2 cellular contexts compared by ENCODE assay signal in the genomic region with DNA sequence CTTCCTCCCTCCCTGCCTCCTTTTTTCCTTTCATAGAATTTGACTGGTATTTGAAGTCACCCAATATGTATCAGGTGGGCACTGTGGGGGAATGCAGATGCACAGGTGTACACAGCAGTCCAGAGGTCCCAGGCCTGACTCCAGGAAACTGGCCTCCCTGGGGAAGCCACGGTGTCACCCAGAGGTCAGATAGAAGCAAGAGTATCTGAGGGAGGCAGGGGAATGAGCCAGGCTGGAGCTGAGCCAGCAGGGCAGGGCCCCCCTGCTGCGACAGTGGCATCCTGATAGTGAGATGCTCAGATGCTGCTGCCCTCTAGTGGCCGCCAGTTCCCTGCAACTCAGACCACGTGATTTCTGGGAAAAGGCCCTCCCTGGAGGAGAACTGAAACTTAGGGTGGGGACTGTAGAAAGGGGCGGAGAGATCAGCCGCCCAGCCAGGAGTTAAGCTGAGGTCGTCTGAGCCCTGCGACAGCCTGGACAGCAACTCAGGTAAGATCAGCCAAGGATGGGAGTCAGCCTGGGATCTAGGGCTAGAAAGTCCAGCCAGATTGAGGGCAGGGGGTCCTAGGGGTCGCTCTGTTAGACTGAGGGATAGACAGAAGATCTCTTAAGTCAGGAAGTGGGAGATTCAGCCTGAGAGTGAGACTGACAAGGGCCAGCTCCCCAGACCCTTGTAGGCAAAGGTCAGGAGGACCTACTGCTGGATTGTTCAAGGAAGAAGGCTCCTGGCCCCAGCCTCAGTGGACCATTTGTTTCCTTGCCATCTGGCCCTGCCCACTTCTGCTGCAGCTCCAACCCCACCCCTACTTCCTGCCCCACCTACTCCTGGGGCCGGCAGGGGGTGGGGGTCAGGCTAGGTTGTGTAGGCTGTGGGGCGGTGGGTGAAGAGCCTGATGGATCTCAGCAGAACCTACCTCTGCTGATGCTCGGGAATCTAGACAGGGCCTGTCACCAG.
TF ChIP-seq lines count a peak whose summit lies in the region.

A gene with protein sequence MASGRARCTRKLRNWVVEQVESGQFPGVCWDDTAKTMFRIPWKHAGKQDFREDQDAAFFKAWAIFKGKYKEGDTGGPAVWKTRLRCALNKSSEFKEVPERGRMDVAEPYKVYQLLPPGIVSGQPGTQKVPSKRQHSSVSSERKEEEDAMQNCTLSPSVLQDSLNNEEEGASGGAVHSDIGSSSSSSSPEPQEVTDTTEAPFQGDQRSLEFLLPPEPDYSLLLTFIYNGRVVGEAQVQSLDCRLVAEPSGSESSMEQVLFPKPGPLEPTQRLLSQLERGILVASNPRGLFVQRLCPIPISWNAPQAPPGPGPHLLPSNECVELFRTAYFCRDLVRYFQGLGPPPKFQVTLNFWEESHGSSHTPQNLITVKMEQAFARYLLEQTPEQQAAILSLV (plus strand): TSS at position 416 of the 955 bp plus-strand sequence. CDS start 880 bp downstream, outside the sequence.

TF ChIP-seq in A549, 52 proteins besides CTCF, POLR2A, EP300 and RAD21 (continued from another document):
- TF ChIP-seq, protein P1, sequence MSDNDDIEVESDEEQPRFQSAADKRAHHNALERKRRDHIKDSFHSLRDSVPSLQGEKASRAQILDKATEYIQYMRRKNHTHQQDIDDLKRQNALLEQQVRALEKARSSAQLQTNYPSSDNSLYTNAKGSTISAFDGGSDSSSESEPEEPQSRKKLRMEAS (IDR thresholded peaks at IDR 0.05): peak; percentile 87
- TF ChIP-seq ESRRA (IDR thresholded peaks at IDR 0.05; ENCODE audit: borderline replicate concordance, low read length): no peak
- TF ChIP-seq GATA3 (IDR thresholded peaks at IDR 0.05; ENCODE audit: borderline replicate concordance): 0 out of 2 replicates have a peak, but pooled peaks have one; percentile 23
- TF ChIP-seq USF2 (IDR thresholded peaks at IDR 0.05): peak; percentile 92
- peak; percentile 19 for TF ChIP-seq MAFK (IDR thresholded peaks at IDR 0.05; ENCODE audit: partially characterized antibody)
- TF ChIP-seq CBX2 (IDR thresholded peaks at IDR 0.05; ENCODE audit: borderline replicate concordance, low read depth): no peak
- no peak for TF ChIP-seq HDAC2 (IDR thresholded peaks at IDR 0.05)
- TF ChIP-seq FOXS1 (CRISPR knock-in tag; IDR thresholded peaks at IDR 0.05): no peak
- TF ChIP-seq, protein P2, sequence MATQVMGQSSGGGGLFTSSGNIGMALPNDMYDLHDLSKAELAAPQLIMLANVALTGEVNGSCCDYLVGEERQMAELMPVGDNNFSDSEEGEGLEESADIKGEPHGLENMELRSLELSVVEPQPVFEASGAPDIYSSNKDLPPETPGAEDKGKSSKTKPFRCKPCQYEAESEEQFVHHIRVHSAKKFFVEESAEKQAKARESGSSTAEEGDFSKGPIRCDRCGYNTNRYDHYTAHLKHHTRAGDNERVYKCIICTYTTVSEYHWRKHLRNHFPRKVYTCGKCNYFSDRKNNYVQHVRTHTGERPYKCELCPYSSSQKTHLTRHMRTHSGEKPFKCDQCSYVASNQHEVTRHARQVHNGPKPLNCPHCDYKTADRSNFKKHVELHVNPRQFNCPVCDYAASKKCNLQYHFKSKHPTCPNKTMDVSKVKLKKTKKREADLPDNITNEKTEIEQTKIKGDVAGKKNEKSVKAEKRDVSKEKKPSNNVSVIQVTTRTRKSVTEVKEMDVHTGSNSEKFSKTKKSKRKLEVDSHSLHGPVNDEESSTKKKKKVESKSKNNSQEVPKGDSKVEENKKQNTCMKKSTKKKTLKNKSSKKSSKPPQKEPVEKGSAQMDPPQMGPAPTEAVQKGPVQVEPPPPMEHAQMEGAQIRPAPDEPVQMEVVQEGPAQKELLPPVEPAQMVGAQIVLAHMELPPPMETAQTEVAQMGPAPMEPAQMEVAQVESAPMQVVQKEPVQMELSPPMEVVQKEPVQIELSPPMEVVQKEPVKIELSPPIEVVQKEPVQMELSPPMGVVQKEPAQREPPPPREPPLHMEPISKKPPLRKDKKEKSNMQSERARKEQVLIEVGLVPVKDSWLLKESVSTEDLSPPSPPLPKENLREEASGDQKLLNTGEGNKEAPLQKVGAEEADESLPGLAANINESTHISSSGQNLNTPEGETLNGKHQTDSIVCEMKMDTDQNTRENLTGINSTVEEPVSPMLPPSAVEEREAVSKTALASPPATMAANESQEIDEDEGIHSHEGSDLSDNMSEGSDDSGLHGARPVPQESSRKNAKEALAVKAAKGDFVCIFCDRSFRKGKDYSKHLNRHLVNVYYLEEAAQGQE (IDR thresholded peaks at IDR 0.05): no peak
- TF ChIP-seq HEYL (CRISPR knock-in tag; IDR thresholded peaks at IDR 0.05): no peak
- no peak for TF ChIP-seq ZNF302 (CRISPR knock-in tag; IDR thresholded peaks at IDR 0.05)
- TF ChIP-seq HOXA7 (CRISPR knock-in tag; IDR thresholded peaks at IDR 0.05): 0 out of 2 replicates have a peak, but pooled peaks have one; percentile 70
- no peak for TF ChIP-seq RNF2 (IDR thresholded peaks at IDR 0.05; ENCODE audit: borderline replicate concordance, low read depth)
- no peak for TF ChIP-seq HOXB5 (CRISPR knock-in tag; IDR thresholded peaks at IDR 0.05)
- TF ChIP-seq JUN (IDR thresholded peaks at IDR 0.05): peak; percentile 62 to 79; a peak in 4 of 5 replicates
- no peak for TF ChIP-seq ZC3H11A (IDR thresholded peaks at IDR 0.05)
- TF ChIP-seq SMC3 (IDR thresholded peaks at IDR 0.05): peak; percentile 77
- TF ChIP-seq EHF (CRISPR knock-in tag; IDR thresholded peaks at IDR 0.05): no peak
- no peak for TF ChIP-seq CBX8 (IDR thresholded peaks at IDR 0.05)
- TF ChIP-seq RFX5 (IDR thresholded peaks at IDR 0.05): no peak
- TF ChIP-seq BCL3 (IDR thresholded peaks at IDR 0.05): 0 out of 3 replicates have a peak, but pooled peaks have one; percentile 40
- TF ChIP-seq, protein P3, sequence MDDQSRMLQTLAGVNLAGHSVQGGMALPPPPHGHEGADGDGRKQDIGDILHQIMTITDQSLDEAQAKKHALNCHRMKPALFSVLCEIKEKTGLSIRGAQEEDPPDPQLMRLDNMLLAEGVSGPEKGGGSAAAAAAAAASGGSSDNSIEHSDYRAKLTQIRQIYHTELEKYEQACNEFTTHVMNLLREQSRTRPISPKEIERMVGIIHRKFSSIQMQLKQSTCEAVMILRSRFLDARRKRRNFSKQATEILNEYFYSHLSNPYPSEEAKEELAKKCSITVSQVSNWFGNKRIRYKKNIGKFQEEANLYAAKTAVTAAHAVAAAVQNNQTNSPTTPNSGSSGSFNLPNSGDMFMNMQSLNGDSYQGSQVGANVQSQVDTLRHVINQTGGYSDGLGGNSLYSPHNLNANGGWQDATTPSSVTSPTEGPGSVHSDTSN (IDR thresholded peaks at IDR 0.05): peak; percentile 35; the same call in 1 of the 2 replicates
- no peak for TF ChIP-seq KDM5A (IDR thresholded peaks at IDR 0.05)
- TF ChIP-seq SREBF2 (IDR thresholded peaks at IDR 0.05): no peak
TF ChIP-seq in A549: peak in this region for 9.

TF ChIP-seq in K562, 482 proteins besides CTCF, POLR2A, EP300 and RAD21 (continued from another document and continues in another):
- TF ChIP-seq, protein P4, sequence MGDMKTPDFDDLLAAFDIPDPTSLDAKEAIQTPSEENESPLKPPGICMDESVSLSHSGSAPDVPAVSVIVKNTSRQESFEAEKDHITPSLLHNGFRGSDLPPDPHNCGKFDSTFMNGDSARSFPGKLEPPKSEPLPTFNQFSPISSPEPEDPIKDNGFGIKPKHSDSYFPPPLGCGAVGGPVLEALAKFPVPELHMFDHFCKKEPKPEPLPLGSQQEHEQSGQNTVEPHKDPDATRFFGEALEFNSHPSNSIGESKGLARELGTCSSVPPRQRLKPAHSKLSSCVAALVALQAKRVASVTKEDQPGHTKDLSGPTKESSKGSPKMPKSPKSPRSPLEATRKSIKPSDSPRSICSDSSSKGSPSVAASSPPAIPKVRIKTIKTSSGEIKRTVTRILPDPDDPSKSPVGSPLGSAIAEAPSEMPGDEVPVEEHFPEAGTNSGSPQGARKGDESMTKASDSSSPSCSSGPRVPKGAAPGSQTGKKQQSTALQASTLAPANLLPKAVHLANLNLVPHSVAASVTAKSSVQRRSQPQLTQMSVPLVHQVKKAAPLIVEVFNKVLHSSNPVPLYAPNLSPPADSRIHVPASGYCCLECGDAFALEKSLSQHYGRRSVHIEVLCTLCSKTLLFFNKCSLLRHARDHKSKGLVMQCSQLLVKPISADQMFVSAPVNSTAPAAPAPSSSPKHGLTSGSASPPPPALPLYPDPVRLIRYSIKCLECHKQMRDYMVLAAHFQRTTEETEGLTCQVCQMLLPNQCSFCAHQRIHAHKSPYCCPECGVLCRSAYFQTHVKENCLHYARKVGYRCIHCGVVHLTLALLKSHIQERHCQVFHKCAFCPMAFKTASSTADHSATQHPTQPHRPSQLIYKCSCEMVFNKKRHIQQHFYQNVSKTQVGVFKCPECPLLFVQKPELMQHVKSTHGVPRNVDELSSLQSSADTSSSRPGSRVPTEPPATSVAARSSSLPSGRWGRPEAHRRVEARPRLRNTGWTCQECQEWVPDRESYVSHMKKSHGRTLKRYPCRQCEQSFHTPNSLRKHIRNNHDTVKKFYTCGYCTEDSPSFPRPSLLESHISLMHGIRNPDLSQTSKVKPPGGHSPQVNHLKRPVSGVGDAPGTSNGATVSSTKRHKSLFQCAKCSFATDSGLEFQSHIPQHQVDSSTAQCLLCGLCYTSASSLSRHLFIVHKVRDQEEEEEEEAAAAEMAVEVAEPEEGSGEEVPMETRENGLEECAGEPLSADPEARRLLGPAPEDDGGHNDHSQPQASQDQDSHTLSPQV (IDR thresholded peaks at IDR 0.05): peak; percentile 59; the same call in 1 of the 2 replicates
- TF ChIP-seq HNRNPL (IDR thresholded peaks at IDR 0.05; ENCODE audit: low read depth, low read length) (0 out of 2 replicates have a peak, but pooled peaks have one; percentile 32), CREM (IDR thresholded peaks at IDR 0.05; ENCODE audit: low read depth) (peak; percentile 57; the same call in 1 of the 2 replicates), ZNF282 (CRISPR knock-in tag; IDR thresholded peaks at IDR 0.05) (no peak), ZNF583 (CRISPR knock-in tag; IDR thresholded peaks at IDR 0.05) (no peak), ZBTB17 (CRISPR knock-in tag; IDR thresholded peaks at IDR 0.05) (0 out of 2 replicates have a peak, but pooled peaks have one; percentile 17), POLR2B (IDR thresholded peaks at IDR 0.05; ENCODE audit: low read depth, partially characterized antibody) (peak; percentile 57), NRF1 (conservative IDR thresholded peaks at IDR 0.05 in 1 of 2, IDR thresholded peaks at IDR 0.05 in 1 of 2) (peak in 1 of 2 experiments; percentile 25; a peak in 1 of 4 replicates), EGR1 (conservative IDR thresholded peaks at IDR 0.05) (no peak), ZNF121 (CRISPR knock-in tag; conservative IDR thresholded peaks at IDR 0.05) (no peak), NEUROD1 (IDR thresholded peaks at IDR 0.05; ENCODE audit: borderline replicate concordance, low read depth, low read length, partially characterized antibody) (peak; percentile 58), HMGXB4 (CRISPR knock-in tag; IDR thresholded peaks at IDR 0.05) (no peak), FOXK2 (conservative IDR thresholded peaks at IDR 0.05 in 1 of 2, IDR thresholded peaks at IDR 0.05 in 1 of 2; ENCODE audit: low read depth in 2 of 2) (peak in 1 of 2 experiments; percentile 38; a peak in 1 of 4 replicates), MAFK (IDR thresholded peaks at IDR 0.05; ENCODE audit: low read length) (0 out of 2 replicates have a peak, but pooled peaks have one; percentile 2), CC2D1A (IDR thresholded peaks at IDR 0.05) (0 out of 2 replicates have a peak, but pooled peaks have one; percentile 35), SRF (CRISPR knock-in tag; IDR thresholded peaks at IDR 0.05) (peak in 1 of 2 experiments; percentile 90; a peak in 1 of 4 replicates), KAT7 (CRISPR knock-in tag; IDR thresholded peaks at IDR 0.05; ENCODE audit: borderline replicate concordance) (peak; percentile 72; the same call in 1 of the 2 replicates), SMC3 (conservative IDR thresholded peaks at IDR 0.05; ENCODE audit: insufficient read depth, low read depth, low read length) (peak; percentile 74), CHD4 (IDR thresholded peaks at IDR 0.05; ENCODE audit: insufficient read depth, insufficient replicate concordance, low read depth, low read length, poor library complexity, severe bottlenecking) (no peak), JUND (IDR thresholded peaks at IDR 0.05; ENCODE audit: borderline replicate concordance, low read depth, low read length) (peak; percentile 52; the same call in 1 of the 2 replicates), JUND (tag; IDR thresholded peaks at IDR 0.05; ENCODE audit: borderline replicate concordance, low read depth, low read length) (no peak; the same call in 2 of the 3 replicates), ARID1B (IDR thresholded peaks at IDR 0.05) (peak; percentile 57), TCF3 (CRISPR knock-in tag; IDR thresholded peaks at IDR 0.05) (peak; percentile 45), TEAD1 (CRISPR knock-in tag; IDR thresholded peaks at IDR 0.05) (peak; percentile 33 to 41; a peak in 2 of 4 replicates), TAF1 (IDR thresholded peaks at IDR 0.05; ENCODE audit: control insufficient read depth, extremely low read depth, insufficient read depth, low read length, severe bottlenecking) (peak; percentile 12)
- TF ChIP-seq, protein P5, sequence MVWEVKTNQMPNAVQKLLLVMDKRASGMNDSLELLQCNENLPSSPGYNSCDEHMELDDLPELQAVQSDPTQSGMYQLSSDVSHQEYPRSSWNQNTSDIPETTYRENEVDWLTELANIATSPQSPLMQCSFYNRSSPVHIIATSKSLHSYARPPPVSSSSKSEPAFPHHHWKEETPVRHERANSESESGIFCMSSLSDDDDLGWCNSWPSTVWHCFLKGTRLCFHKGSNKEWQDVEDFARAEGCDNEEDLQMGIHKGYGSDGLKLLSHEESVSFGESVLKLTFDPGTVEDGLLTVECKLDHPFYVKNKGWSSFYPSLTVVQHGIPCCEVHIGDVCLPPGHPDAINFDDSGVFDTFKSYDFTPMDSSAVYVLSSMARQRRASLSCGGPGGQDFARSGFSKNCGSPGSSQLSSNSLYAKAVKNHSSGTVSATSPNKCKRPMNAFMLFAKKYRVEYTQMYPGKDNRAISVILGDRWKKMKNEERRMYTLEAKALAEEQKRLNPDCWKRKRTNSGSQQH (CRISPR knock-in tag; IDR thresholded peaks at IDR 0.05): no peak
